ENCODE assay signal across 20 cellular contexts in the genomic region with DNA sequence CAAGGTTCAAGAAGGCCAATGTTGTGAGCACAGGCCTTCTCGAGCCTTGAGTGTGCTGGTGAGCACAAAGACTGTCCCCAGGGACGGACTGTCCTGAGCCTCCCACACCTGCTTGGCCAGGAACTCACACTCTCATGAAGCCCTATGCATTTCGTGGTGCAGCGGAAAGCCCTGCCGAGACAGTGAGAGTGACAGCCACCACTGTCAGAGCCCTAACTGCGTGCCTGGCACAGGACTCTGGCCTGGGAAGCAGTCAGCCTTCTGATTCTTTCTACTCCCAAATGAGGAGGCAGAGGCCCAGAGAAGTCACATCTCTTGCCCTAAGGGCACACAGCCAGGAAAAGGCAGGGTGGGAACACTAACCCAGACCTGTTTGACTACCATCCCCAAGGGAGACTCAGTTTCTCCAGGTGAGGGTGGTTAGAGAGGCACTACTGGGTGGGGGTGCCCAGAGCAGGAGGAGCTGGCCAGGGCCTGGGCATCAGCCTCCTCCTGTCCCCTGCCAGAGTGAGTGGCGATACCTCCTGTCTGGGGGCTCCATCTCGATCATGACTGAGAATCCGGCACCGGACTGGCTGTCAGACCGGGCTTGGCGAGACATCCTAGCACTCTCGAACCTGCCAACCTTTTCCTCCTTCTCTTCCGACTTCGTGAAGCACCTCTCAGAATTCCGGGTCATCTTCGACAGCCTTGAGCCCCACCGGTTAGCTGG. TPM values are rescaled to one million over a fixed set of nuclear protein-coding genes. Genes with fewer than 3 reads are reported as not detected.
"Had no signal": no experiment of that assay in that cellular context is flagged by ENCODE, and none has a peak within 500 bp of the region (broad histone marks: within the 10 kb centered on the region; RNA-seq: fewer than 3 reads in every experiment).

No MANE protein-coding gene starts in this region.

- H3K27me3 ChIP-seq: hepatocyte, SJSA1, testis had no signal

- H3K9me3 ChIP-seq: SJSA1, testis had no signal

- ATAC-seq: activated CD8-positive, alpha-beta T cell treated with anti-CD3 and anti-CD28 coated beads for 36 hours; activated T-helper 17 cell treated with anti-CD3 and anti-CD28 coated beads, Interleukin-2, amount 50 U/mL, for 72 hours; effector memory CD8-positive, alpha-beta T cell; stimulated activated naive CD8-positive, alpha-beta T cell treated with anti-CD3 and anti-CD28 coated beads, Interleukin-15, amount 100 ng/mL, for 72 hours had no signal

- H3K36me3 ChIP-seq: SJSA1 had no signal

- H3K4me3 ChIP-seq: hepatocyte, lung, SJSA1, testis had no signal

- H3K27ac ChIP-seq: hepatocyte, SJSA1, testis, VCaP had no signal

- DNase-seq: activated CD4-positive, alpha-beta T cell treated with anti-CD3 and anti-CD28 coated beads for 4 hours; activated CD8-positive, alpha-beta memory T cell treated with anti-CD3 and anti-CD28 coated beads, Interleukin-2, amount 50 U/mL, for 4 hours; activated CD8-positive, alpha-beta T cell treated with anti-CD3 and anti-CD28 coated beads for 36 hours; activated naive CD4-positive, alpha-beta T cell treated with anti-CD3 and anti-CD28 coated beads for 36 hours; effector memory CD8-positive, alpha-beta T cell; erythroblast; kidney glomerular epithelial cell; midbrain; naive B cell; occipital lobe; stimulated activated CD4-positive, alpha-beta T cell treated with anti-CD3 and anti-CD28 coated beads, Interleukin-4, amount 100 ng/mL, for 1 hour; stimulated activated naive CD8-positive, alpha-beta T cell treated with anti-CD3 and anti-CD28 coated beads, Interleukin-15, amount 100 ng/mL, for 72 hours; T-helper 9 cell; testis had no signal

- H3K4me1 ChIP-seq: testis had no signal

RNA-seq across cellular contexts. Expression of gene SEMA3G, which starts 50.8 kb away (rescaled TPM):
- total RNA-seq: activated CD8-positive, alpha-beta T cell treated with anti-CD3 and anti-CD28 coated beads for 36 hours; activated naive CD4-positive, alpha-beta T cell treated with anti-CD3 and anti-CD28 coated beads for 36 hours had no signal

RNA-seq across cellular contexts. Expression of gene TNNC1, which starts 59.7 kb away (rescaled TPM):
- total RNA-seq: occipital lobe, pulmonary artery endothelial cell had no signal
